ENCODE assay signal across 35 cellular contexts in genomic region chr10:86650151-86650550, GRCh38. TPM values are rescaled to one million over a fixed set of nuclear protein-coding genes. Genes with fewer than 3 reads are reported as not detected.
A peak's percentile ranks its signal among the peaks of the same experiment; 100 is the strongest.
DNase-seq lines count a peak whose midpoint lies in the region; TF ChIP-seq lines count a peak whose summit lies in the region.
"Had no signal": no experiment of that assay in that cellular context is flagged by ENCODE, and none has a peak within 500 bp of the region (broad histone marks: within the 10 kb centered on the region; RNA-seq: fewer than 3 reads in every experiment).

No MANE protein-coding gene starts in this region.

- TF ChIP-seq CTCF in GM13976 (IDR thresholded peaks at IDR 0.05; ENCODE audit: borderline replicate concordance, control extremely low read depth, extremely low read depth, insufficient read depth, missing control alignments) (no peak), glutamatergic neuron (IDR thresholded peaks at IDR 0.05; ENCODE audit: partially characterized antibody, unreplicated experiment) (no peak), stomach (IDR thresholded peaks at IDR 0.05) (no peak)

- TF ChIP-seq EP300 in stomach (IDR thresholded peaks at IDR 0.05), result no peak

- no peaks in the 10 kb centered on the region for H3K27me3 ChIP-seq in stomach
- H3K27me3 ChIP-seq: ascending aorta, neutrophil, upper lobe of left lung had no signal

- no peak overlapping the region for H3K27ac ChIP-seq in stomach
- H3K27ac ChIP-seq: ascending aorta, epithelial cell of prostate, neutrophil, prostate gland, upper lobe of left lung had no signal

- no peaks in the 10 kb centered on the region for H3K36me3 ChIP-seq in stomach
- H3K36me3 ChIP-seq: ascending aorta, neutrophil, prostate gland, upper lobe of left lung had no signal

- H3K4me1 ChIP-seq in stomach, result peaks cover 5 to 22% (median 14%) of the 10 kb centered on the region in 4 donors

- H3K27me3 Mint-ChIP-seq in glutamatergic neuron (ENCODE audit: unreplicated experiment), result no peaks in the 10 kb centered on the region

- H3K4me3 ChIP-seq in stomach, result no peak overlapping the region
- H3K4me3 ChIP-seq: A549, ascending aorta, coronary artery, K562, prostate gland, upper lobe of left lung had no signal

- no peak for TF ChIP-seq POLR2A in stomach (IDR thresholded peaks at IDR 0.05)

- H3K4me1 Mint-ChIP-seq in glutamatergic neuron (ENCODE audit: low read depth, unreplicated experiment), result peaks cover 19% of the 10 kb centered on the region
- H3K4me1 Mint-ChIP-seq: activated B cell treated with CpG ODN at 0.5 μM for 24 hours; immature natural killer cell; stimulated activated effector memory CD8-positive, alpha-beta T cell treated with anti-CD3 and anti-CD28 coated beads, Interleukin-12 subunit alpha, Interleukin-12 subunit beta, amount 100 ng/mL, for 72 hours had no signal

- peak overlapping the region; percentile 47 for H3K4me3 Mint-ChIP-seq in glutamatergic neuron (ENCODE audit: unreplicated experiment)
- H3K4me3 Mint-ChIP-seq: activated B cell treated with CpG ODN at 0.5 μM for 24 hours; CD8-positive, alpha-beta T cell; immature natural killer cell; stimulated activated effector memory CD8-positive, alpha-beta T cell treated with anti-CD3 and anti-CD28 coated beads, Interleukin-12 subunit alpha, Interleukin-12 subunit beta, amount 100 ng/mL, for 72 hours had no signal

- no peaks in the 10 kb centered on the region for H3K36me3 Mint-ChIP-seq in glutamatergic neuron (ENCODE audit: unreplicated experiment)
- H3K36me3 Mint-ChIP-seq: CD8-positive, alpha-beta T cell; immature natural killer cell; stimulated activated effector memory CD8-positive, alpha-beta T cell treated with anti-CD3 and anti-CD28 coated beads, Interleukin-12 subunit alpha, Interleukin-12 subunit beta, amount 100 ng/mL, for 72 hours had no signal

- H3K9me3 ChIP-seq in stomach, result no peaks in the 10 kb centered on the region
- H3K9me3 ChIP-seq: A549, ascending aorta, neutrophil, prostate gland, upper lobe of left lung had no signal

- in situ Hi-C loops in GM13976 (cut with MboI; ENCODE audit: low sequenced_read_pairs, unreplicated experiment), result no loop called here

- intact Hi-C loops in stomach (cut with DNase I; ENCODE audit: low total_unique reads), result no loop called here

- peak; percentile 34 for DNase-seq in activated effector memory CD4-positive, alpha-beta T cell treated with anti-CD3 and anti-CD28 coated beads, Interleukin-2, amount 50 U/mL, for 16 hours
- DNase-seq in activated effector memory CD4-positive, alpha-beta T cell treated with Interleukin-2 at 50 U/mL for 16 hours, result no peak
- DNase-seq in GM13976 (ENCODE audit: low spot score), result peak; percentile 28
- no peak for DNase-seq in glutamatergic neuron
- peak; percentile 13 for DNase-seq in stomach
- DNase-seq in central memory CD4-positive, alpha-beta T cell, result no peak
- DNase-seq in pons (ENCODE audit: low spot score), result no peak
- DNase-seq in activated CD4-positive, alpha-beta T cell treated with anti-CD3 and anti-CD28 coated beads, Interleukin-2, amount 50 U/mL, for 48 hours, result no peak
- DNase-seq: AML-193; CD8-positive, alpha-beta T cell; effector memory CD4-positive, alpha-beta T cell; GOT3; hippocampal formation; immature natural killer cell; mesendoderm; NCI-H1048; NCI-H187; NCI-H2171; NCI-H510A treated with DMSO at 0.1 percent for 48 hours had no signal

- peak overlapping the region; percentile 2 for H3K27ac Mint-ChIP-seq in glutamatergic neuron (ENCODE audit: unreplicated experiment)
- H3K27ac Mint-ChIP-seq: activated B cell treated with CpG ODN at 0.5 μM for 24 hours; activated T-helper 2 cell treated with anti-CD3 and anti-CD28 coated beads, Interferon-gamma antibody, Interleukin-2, Interleukin-4, amounts not matched to agents 10 μg/mL and 5 μg/mL and 100 μg/mL, durations not matched to agents 14 hours and 24 hours and 36 hours; CD8-positive, alpha-beta T cell; immature natural killer cell; stimulated activated effector memory CD8-positive, alpha-beta T cell treated with anti-CD3 and anti-CD28 coated beads, Interleukin-12 subunit alpha, Interleukin-12 subunit beta, amount 100 ng/mL, for 72 hours had no signal

- peaks cover 6% of the 10 kb centered on the region for H3K9me3 Mint-ChIP-seq in glutamatergic neuron (ENCODE audit: unreplicated experiment)
- H3K9me3 Mint-ChIP-seq: activated B cell treated with CpG ODN at 0.5 μM for 24 hours; activated T-helper 2 cell treated with anti-CD3 and anti-CD28 coated beads, Interferon-gamma antibody, Interleukin-2, Interleukin-4, amounts not matched to agents 10 μg/mL and 5 μg/mL and 100 μg/mL, durations not matched to agents 14 hours and 24 hours and 36 hours; CD8-positive, alpha-beta T cell; immature natural killer cell; stimulated activated effector memory CD8-positive, alpha-beta T cell treated with anti-CD3 and anti-CD28 coated beads, Interleukin-12 subunit alpha, Interleukin-12 subunit beta, amount 100 ng/mL, for 72 hours had no signal

- WGBS in stomach, 5 donors, result 93 to 97% (median 96%) methylated on average over 6 to 8 of the region's 8 CpGs

RNA-seq across cellular contexts. Expression of gene OPN4, which starts 4.2 kb away (rescaled TPM):
- total RNA-seq in glutamatergic neuron (ENCODE audit: unreplicated experiment) (not detected), stomach (not detected)
- not detected for polyA plus RNA-seq in stomach
- total RNA-seq: activated B cell treated with CpG ODN at 0.5 μM for 24 hours; activated T-helper 2 cell treated with anti-CD3 and anti-CD28 coated beads, Interferon-gamma antibody, Interleukin-2, Interleukin-4, amounts not matched to agents 10 μg/mL and 5 μg/mL and 100 μg/mL, durations not matched to agents 14 hours and 24 hours and 36 hours; ascending aorta; CD8-positive, alpha-beta T cell; Daoy; HT1080; K562; myocyte; prostate gland; RPMI7951; T-helper 1 cell treated with Interleukin-12 subunit alpha and Interleukin-12 subunit beta and Interleukin-4 antibody, amounts not matched to agents 30 ng/mL and 1 ng/mL, for 36 hours; upper lobe of left lung had no signal
- polyA plus RNA-seq: A549, immature natural killer cell, K562 had no signal

RNA-seq across cellular contexts. Expression of gene LDB3, which starts 18.2 kb away (rescaled TPM):
- total RNA-seq in glutamatergic neuron (ENCODE audit: unreplicated experiment) (92.0 TPM), stomach (1 to 10 TPM in 4 of 5 donors, under 1 TPM in 1; 0.29 to 8.5 (median 2.2) TPM)
- polyA plus RNA-seq in stomach, result 1 to 10 TPM; 1.1 to 3.4 (median 2.7) TPM
- total RNA-seq: activated B cell treated with CpG ODN at 0.5 μM for 24 hours; activated T-helper 2 cell treated with anti-CD3 and anti-CD28 coated beads, Interferon-gamma antibody, Interleukin-2, Interleukin-4, amounts not matched to agents 10 μg/mL and 5 μg/mL and 100 μg/mL, durations not matched to agents 14 hours and 24 hours and 36 hours; CD8-positive, alpha-beta T cell; Daoy; HT1080; K562; RPMI7951; T-helper 1 cell treated with Interleukin-12 subunit alpha and Interleukin-12 subunit beta and Interleukin-4 antibody, amounts not matched to agents 30 ng/mL and 1 ng/mL, for 36 hours had no signal

Comparison
In these comparisons a context has a peak if more than half of its experiments do, and no peak if none do; other contexts are left out.
1. DNase-seq: peak in activated effector memory CD4-positive, alpha-beta T cell treated with anti-CD3 and anti-CD28 coated beads, Interleukin-2, amount 50 U/mL, for 16 hours (single experiment), GM13976 (single experiment) and stomach (single experiment); none in activated effector memory CD4-positive, alpha-beta T cell treated with Interleukin-2 at 50 U/mL for 16 hours (single experiment), glutamatergic neuron (single experiment), central memory CD4-positive, alpha-beta T cell (single experiment), pons (single experiment) and activated CD4-positive, alpha-beta T cell treated with anti-CD3 and anti-CD28 coated beads, Interleukin-2, amount 50 U/mL, for 48 hours (0 of 2).